29 cellular contexts compared by ENCODE assay signal in genomic region chr9:20770947-20771346, GRCh38.
"Had no signal": no experiment of that assay in that cellular context is flagged by ENCODE, and none has a peak within 500 bp of the region (broad histone marks: within the 10 kb centered on the region; RNA-seq: fewer than 3 reads in every experiment).

No MANE protein-coding gene starts in this region.

- H3K9me3 ChIP-seq: left lung, psoas muscle, right lobe of liver, stomach, testis, thyroid gland, transverse colon, upper lobe of left lung, uterus had no signal

- H3K9me3 Mint-ChIP-seq: immature natural killer cell; natural killer cell treated with Interleukin-12 subunit alpha and Interleukin-12 subunit beta and Interleukin-15 and Interleukin-18, amount 100 ng/mL, for 72 hours had no signal

- H3K27me3 Mint-ChIP-seq: naive B cell; natural killer cell treated with Interleukin-12 subunit alpha and Interleukin-12 subunit beta and Interleukin-15 and Interleukin-18, amount 100 ng/mL, for 72 hours; stimulated activated naive B cell treated with anti-CD40 and anti-IgM and Interleukin-4, amounts not matched to agents 10 μg/mL and 1 μg/mL and 100 μg/mL, for 72 hours had no signal

- DNase-seq: heart left ventricle; hypothalamus; immature natural killer cell; kidney; left colon; left lung; mesendoderm; naive B cell; ovary; posterior cingulate gyrus; psoas muscle; right lobe of liver; stimulated activated CD4-positive, alpha-beta T cell treated with anti-CD3 and anti-CD28 coated beads, Interleukin-12 subunit alpha, Interleukin-12 subunit beta, amount 100 ng/mL, for 4 hours; stimulated activated CD4-positive, alpha-beta T cell treated with anti-CD3 and anti-CD28 coated beads, Interleukin-15, amount 100 ng/mL, for 24 hours; stimulated activated CD4-positive, alpha-beta T cell treated with anti-CD3 and anti-CD28 coated beads, Interleukin-2, amount 100 ng/mL, for 24 hours; stimulated activated CD4-positive, alpha-beta T cell treated with anti-CD3 and anti-CD28 coated beads, Interleukin-4, amount 100 ng/mL, for 1 hour; stimulated activated naive B cell treated with anti-CD40 and anti-IgM and Interleukin-4, amounts not matched to agents 10 μg/mL and 1 μg/mL and 100 μg/mL, for 72 hours; stimulated activated naive CD8-positive, alpha-beta T cell treated with anti-CD3 and anti-CD28 coated beads, Interleukin-15, Interleukin-2, amounts not matched to agents 100 U/mL and 50 U/mL, for 24 hours; stomach; testis; thyroid gland; transverse colon; upper lobe of left lung; uterus had no signal

- FAIRE-seq: islet of Langerhans, kidney had no signal

- H3K27ac ChIP-seq: heart left ventricle, left lung, ovary, psoas muscle, right lobe of liver, skin epidermis, stomach, testis, thyroid gland, transverse colon, upper lobe of left lung, uterus had no signal

- H3K4me1 Mint-ChIP-seq: immature natural killer cell; mesothelial cell of epicardium; naive B cell; stimulated activated naive B cell treated with anti-CD40 and anti-IgM and Interleukin-4, amounts not matched to agents 10 μg/mL and 1 μg/mL and 100 μg/mL, for 72 hours had no signal

- H3K36me3 ChIP-seq: ovary, uterus had no signal

- H3K4me1 ChIP-seq: heart left ventricle, left lung, psoas muscle, right lobe of liver, stomach, testis, thyroid gland, transverse colon, upper lobe of left lung, uterus had no signal

- H3K4me3 Mint-ChIP-seq: immature natural killer cell; mesothelial cell of epicardium; naive B cell; natural killer cell treated with Interleukin-12 subunit alpha and Interleukin-12 subunit beta and Interleukin-15 and Interleukin-18, amount 100 ng/mL, for 72 hours; stimulated activated naive B cell treated with anti-CD40 and anti-IgM and Interleukin-4, amounts not matched to agents 10 μg/mL and 1 μg/mL and 100 μg/mL, for 72 hours had no signal

- H3K4me3 ChIP-seq: heart left ventricle, left lung, lung, ovary, psoas muscle, right lobe of liver, skin epidermis, stomach, testis, thyroid gland, transverse colon, upper lobe of left lung, uterus had no signal

- ATAC-seq: left colon; left lung; natural killer cell treated with Interleukin-12 subunit alpha and Interleukin-12 subunit beta and Interleukin-15 and Interleukin-18, amount 100 ng/mL, for 72 hours; right lobe of liver; stimulated activated naive B cell treated with anti-CD40 and anti-IgM and Interleukin-4, amounts not matched to agents 10 μg/mL and 1 μg/mL and 100 μg/mL, for 72 hours; stimulated activated naive CD8-positive, alpha-beta T cell treated with anti-CD3 and anti-CD28 coated beads, Interleukin-15, Interleukin-2, amounts not matched to agents 100 U/mL and 50 U/mL, for 24 hours had no signal

- H3K27me3 ChIP-seq: heart left ventricle, left lung, ovary, right lobe of liver, stomach, testis, thyroid gland, transverse colon, upper lobe of left lung, uterus had no signal

- H3K27ac Mint-ChIP-seq: immature natural killer cell; mesothelial cell of epicardium; natural killer cell treated with Interleukin-12 subunit alpha and Interleukin-12 subunit beta and Interleukin-15 and Interleukin-18, amount 100 ng/mL, for 72 hours; stimulated activated naive B cell treated with anti-CD40 and anti-IgM and Interleukin-4, amounts not matched to agents 10 μg/mL and 1 μg/mL and 100 μg/mL, for 72 hours had no signal
